Comparison of ENCODE assay signal across 9 cellular contexts in genomic region chrX:40168183-40169015, GRCh38.
DNase-seq lines count a peak whose midpoint lies in the region; TF ChIP-seq lines count a peak whose summit lies in the region.
"Had no signal": no experiment of that assay in that cellular context is flagged by ENCODE, and none has a peak within 500 bp of the region (broad histone marks: within the 10 kb centered on the region; RNA-seq: fewer than 3 reads in every experiment).

No MANE protein-coding gene starts in this region.

- WGBS in adrenal gland, 4 donors = 40 to 71% (median 53%) methylated on average over 17 to 60 of the region's 60 CpGs
- WGBS in prostate gland = 78% methylated on average over 34 of the region's 60 CpGs

- intact Hi-C loops in adrenal gland (cut with DNase I) = no loop called here
- intact Hi-C loops in prostate gland (cut with DNase I) = no loop called here

- no peak for TF ChIP-seq POLR2A in adrenal gland (IDR thresholded peaks at IDR 0.05)
- TF ChIP-seq POLR2A in prostate gland (IDR thresholded peaks at IDR 0.05) = no peak

- H3K79me2 ChIP-seq in fibroblast of lung (ENCODE audit: control insufficient read depth, insufficient read depth, low read length) = no peaks in the 10 kb centered on the region

- H3K4me2 ChIP-seq in fibroblast of lung (ENCODE audit: extremely low read depth, insufficient read depth, low read length) = peak overlapping the region; percentile 37

- no peak overlapping the region for H3K9ac ChIP-seq in fibroblast of lung (ENCODE audit: insufficient read depth, low read length)
- H3K9ac ChIP-seq in skeletal muscle tissue (ENCODE audit: low read depth in 1 of 3, low read length in 3 of 3) = peak overlapping the region in 1 of 3 donors; percentile 33

- H2AFZ ChIP-seq in fibroblast of lung (ENCODE audit: low read length) = no peak overlapping the region

- H3K27me3 ChIP-seq in SJCRH30 (no peaks in the 10 kb centered on the region), fibroblast of lung (ENCODE audit: control insufficient read depth, insufficient read depth, low read length) (no peaks in the 10 kb centered on the region), skeletal muscle tissue (ENCODE audit: control insufficient read depth in 3 of 3, insufficient read depth in 3 of 3, low read length in 3 of 3) (peaks cover 0 to 59% (median 0%) of the 10 kb centered on the region in 3 donors), adrenal gland (peaks cover 38% of the 10 kb centered on the region), prostate gland (replicated peaks; ENCODE audit: insufficient read depth) (no peaks in the 10 kb centered on the region)

- H3K4me1 ChIP-seq in SJCRH30 (peaks cover 2% of the 10 kb centered on the region; the same call in 1 of the 2 replicates), fibroblast of lung (ENCODE audit: control insufficient read depth, extremely low read depth, insufficient read depth, low read length) (peaks cover 7% of the 10 kb centered on the region), skeletal muscle tissue (ENCODE audit: control insufficient read depth in 3 of 3, insufficient read depth in 3 of 3, low read length in 3 of 3) (peaks cover 9 to 25% (median 15%) of the 10 kb centered on the region in 3 donors), adrenal gland (replicated peaks in 1 of 2) (peaks cover 12 to 29% of the 10 kb centered on the region in 2 donors), prostate gland (replicated peaks) (no peaks in the 10 kb centered on the region)

- H3K36me3 ChIP-seq in SJCRH30 = no peaks in the 10 kb centered on the region
- H3K36me3 ChIP-seq in fibroblast of lung (ENCODE audit: control insufficient read depth, insufficient read depth, low read length) = no peaks in the 10 kb centered on the region
- H3K36me3 ChIP-seq in skeletal muscle tissue (ENCODE audit: control insufficient read depth in 3 of 3, insufficient read depth in 3 of 3, low read length in 3 of 3) = no peaks in the 10 kb centered on the region
- no peaks in the 10 kb centered on the region for H3K36me3 ChIP-seq in adrenal gland (replicated peaks in 1 of 2)
- H3K36me3 ChIP-seq in prostate gland = no peaks in the 10 kb centered on the region

- H3K27ac ChIP-seq in SJCRH30 (peak overlapping the region; percentile 58), fibroblast of lung (ENCODE audit: insufficient read depth, low read length) (no peak overlapping the region), skeletal muscle tissue (ENCODE audit: low read depth, low read length) (no peak overlapping the region), adrenal gland (peak overlapping the region in 1 of 5 donors; percentile 96), prostate gland (peak overlapping the region in 1 of 2 donors; percentile 8)

- TF ChIP-seq CTCF in fibroblast of lung (conservative IDR thresholded peaks at IDR 0.05 in 1 of 2, IDR thresholded peaks at IDR 0.05 in 1 of 2; ENCODE audit: low read depth in 1 of 2, low read length in 2 of 2) = no peak
- no peak for TF ChIP-seq CTCF in adrenal gland (IDR thresholded peaks at IDR 0.05)
- no peak for TF ChIP-seq CTCF in prostate gland (IDR thresholded peaks at IDR 0.05)

- DNase-seq in NCI-H1105 (lab: John Stamatoyannopoulos, UW) = peak; percentile 39
- DNase-seq in NCI-H1105 treated with DMSO at 0.1 percent for 48 hours (lab: John Stamatoyannopoulos, UW) = no peak
- no peak for DNase-seq in SJCRH30
- no peak for DNase-seq in fibroblast of lung (ENCODE audit: low read depth in 2 of 2)
- no peak for DNase-seq in CD1c-positive myeloid dendritic cell (ENCODE audit: extremely low spot score)
- DNase-seq in adrenal gland = no peak
- DNase-seq in prostate gland (ENCODE audit: low spot score) = no peak
- DNase-seq: KG1 had no signal

- no peaks in the 10 kb centered on the region for H4K20me1 ChIP-seq in fibroblast of lung (ENCODE audit: control insufficient read depth, extremely low read depth, insufficient read depth, low read length)

- H3K4me3 ChIP-seq in SJCRH30 (peak overlapping the region; percentile 49), fibroblast of lung (replicated peaks in 1 of 4; ENCODE audit: control extremely low read depth in 1 of 4, insufficient read depth in 1 of 4, low read depth in 3 of 4, low read length in 4 of 4) (peak overlapping the region in 2 of 4 experiments; percentile 10 to 41), skeletal muscle tissue (ENCODE audit: low read length in 3 of 3) (peak overlapping the region; percentile 24 to 64 (median 30)), adrenal gland (peak overlapping the region in 1 of 4 donors; percentile 38), prostate gland (peak overlapping the region in 1 of 2 donors; percentile 24)

- H3K9me3 ChIP-seq in SJCRH30 (replicated peaks) (no peaks in the 10 kb centered on the region), fibroblast of lung (ENCODE audit: control insufficient read depth, insufficient read depth, low read depth, low read length) (no peaks in the 10 kb centered on the region), skeletal muscle tissue (ENCODE audit: control insufficient read depth in 3 of 3, low read length in 3 of 3) (no peaks in the 10 kb centered on the region), adrenal gland (replicated peaks in 1 of 3) (no peaks in the 10 kb centered on the region), prostate gland (no peaks in the 10 kb centered on the region)
